ENCODE assay signal across 25 cellular contexts in genomic region chr15:90512281-90512680, GRCh38.
"Had no signal": no experiment of that assay in that cellular context is flagged by ENCODE, and none has a peak within 500 bp of the region (broad histone marks: within the 10 kb centered on the region; RNA-seq: fewer than 3 reads in every experiment).

No MANE protein-coding gene starts in this region.

- H3K27me3 Mint-ChIP-seq: activated CD4-positive, alpha-beta memory T cell treated with anti-CD3 and anti-CD28 coated beads, Interleukin-2, amount 10 ng/mL, durations not matched to agents 7 days and 5 days; activated CD4-positive, alpha-beta T cell treated with anti-CD3 and anti-CD28 coated beads for 36 hours; activated T-helper 17 cell treated with anti-CD3 and anti-CD28 coated beads, Interleukin-2, amount 50 U/mL, for 72 hours; IgD-negative memory B cell had no signal

- H3K4me1 Mint-ChIP-seq: activated T-helper 17 cell treated with anti-CD3 and anti-CD28 coated beads, Interleukin-2, amount 50 U/mL, for 72 hours had no signal

- DNase-seq: activated CD4-positive, alpha-beta memory T cell treated with anti-CD3 and anti-CD28 coated beads, Interleukin-2, amount 10 ng/mL, durations not matched to agents 7 days and 5 days; activated CD4-positive, alpha-beta T cell treated with anti-CD3 and anti-CD28 coated beads for 36 hours; activated CD4-positive, alpha-beta T cell treated with anti-CD3 and anti-CD28 coated beads, Interleukin-2, amount 50 U/mL, for 1 hour; activated gamma-delta T cell treated with Interleukin-2 at 50 U/mL for 16 hours; activated naive CD4-positive, alpha-beta T cell treated with anti-CD3 and anti-CD28 coated beads, Interleukin-2, amount 50 U/mL, for 16 hours; activated T-cell treated with anti-CD3 and anti-CD28 coated beads for 4 hours; activated T-cell treated with anti-CD3 and anti-CD28 coated beads, Interleukin-2, amount 50 U/mL, for 48 hours; amniotic stem cell; body of pancreas; central memory CD4-positive, alpha-beta T cell; MG63; NCI-H1092; NCI-H1417; NCI-H1694; NCI-H2029; NCI-H2107; NCI-H2171 treated with DMSO at 0.1 percent for 48 hours; NCI-H226; NCI-H526 treated with DMSO at 0.1 percent for 48 hours; PC-3; SHP77; T-helper 1 cell; WERI-Rb-1 had no signal

- ATAC-seq: activated CD4-positive, alpha-beta T cell treated with anti-CD3 and anti-CD28 coated beads for 36 hours; activated T-helper 17 cell treated with anti-CD3 and anti-CD28 coated beads, Interleukin-2, amount 50 U/mL, for 72 hours; body of pancreas; PC-3 had no signal

- H3K36me3 Mint-ChIP-seq: IgD-negative memory B cell had no signal

- H3K9me3 Mint-ChIP-seq: activated T-helper 17 cell treated with anti-CD3 and anti-CD28 coated beads, Interleukin-2, amount 50 U/mL, for 72 hours; IgD-negative memory B cell had no signal

- H3K27ac Mint-ChIP-seq: activated CD4-positive, alpha-beta memory T cell treated with anti-CD3 and anti-CD28 coated beads, Interleukin-2, amount 10 ng/mL, durations not matched to agents 7 days and 5 days; activated T-helper 17 cell treated with anti-CD3 and anti-CD28 coated beads, Interleukin-2, amount 50 U/mL, for 72 hours; IgD-negative memory B cell had no signal

- H3K4me3 Mint-ChIP-seq: activated CD4-positive, alpha-beta memory T cell treated with anti-CD3 and anti-CD28 coated beads, Interleukin-2, amount 10 ng/mL, durations not matched to agents 7 days and 5 days; activated T-helper 17 cell treated with anti-CD3 and anti-CD28 coated beads, Interleukin-2, amount 50 U/mL, for 72 hours; IgD-negative memory B cell had no signal
